8 cellular contexts compared by ENCODE assay signal in genomic region chr11:62612366-62613274, GRCh38. TPM values are rescaled to one million over a fixed set of nuclear protein-coding genes. Genes with fewer than 3 reads are reported as not detected.
DNase-seq lines count a peak whose midpoint lies in the region; ATAC-seq and TF ChIP-seq lines count a peak whose summit lies in the region.

Gene EML3, minus strand, starts transcription at chr11:62612775. Its CDS starts 318 bp downstream, at chr11:62612457.
Gene ROM1, plus strand, starts transcription at chr11:62613257. Its CDS starts 25 bp downstream, at chr11:62613282.

- no peaks in the 10 kb centered on the region for H3K27me3 ChIP-seq in BJ (ENCODE audit: control insufficient read depth, insufficient read depth, low read length)
- no peaks in the 10 kb centered on the region for H3K27me3 ChIP-seq in duodenal mucosa (ENCODE audit: control insufficient read depth in 1 of 2, insufficient read depth in 2 of 2, low read length in 2 of 2)
- no peaks in the 10 kb centered on the region for H3K27me3 ChIP-seq in lower lobe of right lung (ENCODE audit: low read depth)

- POLR2A ChIA-PET in BJ (lab: Charles Lee) = interaction anchor here (0.7 kb wide), 1 partner anchor 52 kb away, joined by 4 read pairs; no protein-coding TSS in a partner anchor

- H3K4me3 ChIP-seq in BJ (ENCODE audit: low read depth, low read length) (peak within 1 kb of the TSS; percentile 65), duodenal mucosa (ENCODE audit: low read depth in 1 of 2, low read length in 2 of 2) (peak within 1 kb of the TSS; percentile 70 to 71), lower lobe of right lung (peak within 1 kb of the TSS; percentile 73)

- peaks cover 15% of the 10 kb centered on the region for H3K36me3 ChIP-seq in BJ (ENCODE audit: control insufficient read depth, insufficient read depth, low read length)
- H3K36me3 ChIP-seq in duodenal mucosa (ENCODE audit: control insufficient read depth in 1 of 2, insufficient read depth in 2 of 2, low read length in 2 of 2) = peaks cover 7 to 32% of the 10 kb centered on the region in 2 donors
- peaks cover 53% of the 10 kb centered on the region for H3K36me3 ChIP-seq in lower lobe of right lung

- peak within 1 kb of the TSS; percentile 79 for H3K27ac ChIP-seq in duodenal mucosa (ENCODE audit: low read depth, low read length)
- H3K27ac ChIP-seq in lower lobe of right lung = peak within 1 kb of the TSS; percentile 92

- no peaks in the 10 kb centered on the region for H3K9me3 ChIP-seq in duodenal mucosa (ENCODE audit: control insufficient read depth in 1 of 2, low read length in 2 of 2)
- no peaks in the 10 kb centered on the region for H3K9me3 ChIP-seq in lower lobe of right lung

- no peak for DNase-seq in BJ (ENCODE audit: low read depth)
- peak; percentile 93 for DNase-seq in NCI-H69 (lab: John Stamatoyannopoulos, UW)
- peak; percentile 85 to 88 for DNase-seq in activated CD4-positive, alpha-beta T cell treated with anti-CD3 and anti-CD28 coated beads, Interleukin-2, amount 50 U/mL, for 4 hours
- DNase-seq in lower lobe of right lung = peak; percentile 92
- peak; percentile 73 to 81 (median 79) for DNase-seq in stimulated activated CD4-positive, alpha-beta T cell treated with anti-CD3 and anti-CD28 coated beads, TNF-alpha, amount 100 ng/mL, for 1 hour (ENCODE audit: low read depth in 3 of 3, low spot score in 1 of 3)

- peak; percentile 69 for ATAC-seq in GM19025 (IDR thresholded peaks at IDR 0.05; ENCODE audit: low read depth, unreplicated experiment)
- ATAC-seq in HG03196 (IDR thresholded peaks at IDR 0.05; ENCODE audit: unreplicated experiment) = peak; percentile 49
- ATAC-seq in lower lobe of right lung = peak; percentile 93

- TF ChIP-seq CTCF in BJ (IDR thresholded peaks at IDR 0.05; ENCODE audit: insufficient read depth, low read depth, low read length) = peak; percentile 70
- TF ChIP-seq CTCF in lower lobe of right lung (IDR thresholded peaks at IDR 0.05) = peak; percentile 85

- CTCF ChIA-PET in BJ (lab: Yijun Ruan, JAX) = interaction anchor here (0.8 to 3.4 kb wide), 17 partner anchors 9 to 231 kb away, joined by 3 to 26 read pairs (median 4); partner anchors contain the start of genes B3GAT3, C11orf98, CSKMT and MTA2

- peak within 1 kb of the TSS; percentile 75 to 81 for H3K9ac ChIP-seq in duodenal mucosa (ENCODE audit: low read depth in 1 of 2, low read length in 2 of 2)

- intact Hi-C loops in lower lobe of right lung (cut with DNase I) = no loop called here

- H3K4me1 ChIP-seq in duodenal mucosa (ENCODE audit: control insufficient read depth in 1 of 2, insufficient read depth in 2 of 2, low read length in 2 of 2) (peaks cover 21 to 26% of the 10 kb centered on the region in 2 donors), lower lobe of right lung (peaks cover 26% of the 10 kb centered on the region)

RNA-seq across cellular contexts. Expression of gene EML3, which starts in this region (rescaled TPM):
- 18.9 and 26.5 TPM in 2 replicates for polyA plus RNA-seq in BJ (2011; rRNA removed)
- polyA minus RNA-seq in BJ (2011; rRNA and poly(A)+ RNA removed) = 15.0 and 19.0 TPM in 2 replicates
- 69.3 TPM for total RNA-seq in lower lobe of right lung

RNA-seq across cellular contexts. Expression of gene ROM1, which starts in this region (rescaled TPM):
- polyA plus RNA-seq in BJ (2011; rRNA removed) = 2.1 and 2.2 TPM in 2 replicates
- polyA minus RNA-seq in BJ (2011; rRNA and poly(A)+ RNA removed) = 0.57 and 2.2 TPM in 2 replicates
- total RNA-seq in lower lobe of right lung = 5.6 TPM
